8 cellular contexts compared by ENCODE assay signal in genomic region chr9:137254624-137255447, GRCh38. TPM values are rescaled to one million over a fixed set of nuclear protein-coding genes. Genes with fewer than 3 reads are reported as not detected.
DNase-seq lines count a peak whose midpoint lies in the region; ATAC-seq, FAIRE-seq and TF ChIP-seq lines count a peak whose summit lies in the region.

NELFB (plus strand) TSS chr9:137255327.

- no peaks in the 10 kb centered on the region for H3K36me3 ChIP-seq in SU-DHL-6 (ENCODE audit: low read length)
- no peaks in the 10 kb centered on the region for H3K36me3 ChIP-seq in pancreas
- peaks cover 0 to 8% of the 10 kb centered on the region in 2 donors for H3K36me3 ChIP-seq in thyroid gland

- peak in 1 of 2 donors; percentile 68 for TF ChIP-seq POLR2A in thyroid gland (IDR thresholded peaks at IDR 0.05)

- H3K27ac Mint-ChIP-seq in activated naive CD8-positive, alpha-beta T cell treated with anti-CD3 and anti-CD28 coated beads for 36 hours = peak within 1 kb of the TSS; percentile 77

- H3K4me3 ChIP-seq in SU-DHL-6 (ENCODE audit: insufficient read depth, low read length, poor library complexity, severe bottlenecking) (peak within 1 kb of the TSS; percentile 99), pancreas (peak within 1 kb of the TSS; percentile 83 to 98 (median 98)), thyroid gland (replicated peaks in 1 of 3) (peak within 1 kb of the TSS; percentile 68 to 78 (median 68))

- H3K4me1 ChIP-seq in pancreas = peaks cover 3 to 17% (median 10%) of the 10 kb centered on the region in 3 donors
- peaks cover 16 to 22% of the 10 kb centered on the region in 2 donors for H3K4me1 ChIP-seq in thyroid gland

- H3K9me3 ChIP-seq in SU-DHL-6 (ENCODE audit: insufficient read depth, low read length) (no peaks in the 10 kb centered on the region), pancreas (no peaks in the 10 kb centered on the region), thyroid gland (no peaks in the 10 kb centered on the region)

- H3F3A ChIP-seq in SU-DHL-6 (ENCODE audit: insufficient read depth) = no peaks in the 10 kb centered on the region

- H3K9me3 Mint-ChIP-seq in activated naive CD8-positive, alpha-beta T cell treated with anti-CD3 and anti-CD28 coated beads for 36 hours = no peaks in the 10 kb centered on the region

- no peak for TF ChIP-seq CTCF in GM10266 (IDR thresholded peaks at IDR 0.05; ENCODE audit: control insufficient read depth, insufficient read depth, low read depth, missing control alignments)
- TF ChIP-seq CTCF in SU-DHL-6 (IDR thresholded peaks at IDR 0.05; ENCODE audit: insufficient read depth, low read length, poor library complexity, severe bottlenecking) = no peak
- TF ChIP-seq CTCF in pancreas (IDR thresholded peaks at IDR 0.05) = no peak
- peak in 1 of 6 experiments; percentile 19 for TF ChIP-seq CTCF in thyroid gland (IDR thresholded peaks at IDR 0.05)

- H4K20me1 ChIP-seq in SU-DHL-6 (ENCODE audit: low read depth, low read length) = no peaks in the 10 kb centered on the region

- no peaks in the 10 kb centered on the region for H3K27me3 Mint-ChIP-seq in activated naive CD8-positive, alpha-beta T cell treated with anti-CD3 and anti-CD28 coated beads for 36 hours

- DNase-seq in GM10266 (ENCODE audit: extremely low spot score) (peak; percentile 100), NCI-H1092 (lab: John Stamatoyannopoulos, UW) (peak; percentile 87), head of caudate nucleus (peak; percentile 74 to 99 (median 96)), pancreas (peak; percentile 90 to 100 (median 96)), thyroid gland (peak; percentile 95)
- peak; percentile 98 for DNase-seq in activated naive CD8-positive, alpha-beta T cell treated with anti-CD3 and anti-CD28 coated beads for 36 hours

- H3K36me3 Mint-ChIP-seq in activated naive CD8-positive, alpha-beta T cell treated with anti-CD3 and anti-CD28 coated beads for 36 hours = peaks cover 8% of the 10 kb centered on the region

- H3K79me2 ChIP-seq in SU-DHL-6 (ENCODE audit: insufficient read depth, low read length) = peaks cover 15% of the 10 kb centered on the region

- H3K9me2 ChIP-seq in SU-DHL-6 (replicated peaks; ENCODE audit: insufficient read depth, low read length) = no peaks in the 10 kb centered on the region

- H3K27ac ChIP-seq in SU-DHL-6 (ENCODE audit: low read depth, low read length) (peak within 1 kb of the TSS; percentile 69), pancreas (peak within 1 kb of the TSS; percentile 31 to 77 (median 52)), thyroid gland (peak within 1 kb of the TSS; percentile 2 to 69 (median 43))

- ATAC-seq in HG02571 (IDR thresholded peaks at IDR 0.05; ENCODE audit: unreplicated experiment) = peak; percentile 79
- peak; percentile 84 to 93 (median 86) for ATAC-seq in pancreas

- FAIRE-seq in pancreas (lab: Jason Lieb, UNC) = no peak

- peak within 1 kb of the TSS; percentile 87 for H3K4me3 Mint-ChIP-seq in activated naive CD8-positive, alpha-beta T cell treated with anti-CD3 and anti-CD28 coated beads for 36 hours

- intact Hi-C loops in head of caudate nucleus (cut with DNase I) = loop anchor here (2.0 kb wide), 1 partner anchor 14 kb away; the partner anchor contains the start of gene TUBB4B
- intact Hi-C loops in pancreas (cut with DNase I) = no loop called here
- intact Hi-C loops in thyroid gland (cut with DNase I) = no loop called here

- H3K9ac ChIP-seq in SU-DHL-6 (ENCODE audit: low read length) = peak within 1 kb of the TSS; percentile 100

- WGBS in pancreas, 2 donors = 1% methylated on average over 58 to 105 of the region's 105 CpGs
- 2% methylated on average over 13 to 32 of the region's 105 CpGs for WGBS in thyroid gland, 2 donors

- H2AFZ ChIP-seq in SU-DHL-6 (ENCODE audit: low read depth, low read length, severe bottlenecking) = peak within 1 kb of the TSS; percentile 98

- H3K27me3 ChIP-seq in SU-DHL-6 (ENCODE audit: low read length) (no peaks in the 10 kb centered on the region), pancreas (no peaks in the 10 kb centered on the region), thyroid gland (no peaks in the 10 kb centered on the region)

- H3K4me1 Mint-ChIP-seq in activated naive CD8-positive, alpha-beta T cell treated with anti-CD3 and anti-CD28 coated beads for 36 hours = peaks cover 7% of the 10 kb centered on the region

- H3K4me2 ChIP-seq in SU-DHL-6 (ENCODE audit: low read depth, low read length, poor library complexity, severe bottlenecking) = peak within 1 kb of the TSS; percentile 96

RNA-seq across cellular contexts. Expression of gene NELFB, which starts in this region (rescaled TPM):
- total RNA-seq in activated naive CD8-positive, alpha-beta T cell treated with anti-CD3 and anti-CD28 coated beads for 36 hours = 10 to 100 TPM; 54.4 to 56.4 TPM
- total RNA-seq in pancreas (10 to 100 TPM; 22.3 to 34.0 (median 29.0) TPM), thyroid gland (10 to 100 TPM; 29.8 to 39.1 (median 32.4) TPM)
- 10 to 100 TPM; 28.7 to 34.2 TPM for polyA plus RNA-seq in pancreas

Comparison
In these comparisons a context has a peak if more than half of its experiments do, and no peak if none do; other contexts are left out.
1. Peak in every context shown above with its lines: DNase-seq, ATAC-seq, H3K4me3 ChIP-seq and H3K27ac ChIP-seq.